Comparison of ENCODE assay signal across 8 cellular contexts in the genomic region with DNA sequence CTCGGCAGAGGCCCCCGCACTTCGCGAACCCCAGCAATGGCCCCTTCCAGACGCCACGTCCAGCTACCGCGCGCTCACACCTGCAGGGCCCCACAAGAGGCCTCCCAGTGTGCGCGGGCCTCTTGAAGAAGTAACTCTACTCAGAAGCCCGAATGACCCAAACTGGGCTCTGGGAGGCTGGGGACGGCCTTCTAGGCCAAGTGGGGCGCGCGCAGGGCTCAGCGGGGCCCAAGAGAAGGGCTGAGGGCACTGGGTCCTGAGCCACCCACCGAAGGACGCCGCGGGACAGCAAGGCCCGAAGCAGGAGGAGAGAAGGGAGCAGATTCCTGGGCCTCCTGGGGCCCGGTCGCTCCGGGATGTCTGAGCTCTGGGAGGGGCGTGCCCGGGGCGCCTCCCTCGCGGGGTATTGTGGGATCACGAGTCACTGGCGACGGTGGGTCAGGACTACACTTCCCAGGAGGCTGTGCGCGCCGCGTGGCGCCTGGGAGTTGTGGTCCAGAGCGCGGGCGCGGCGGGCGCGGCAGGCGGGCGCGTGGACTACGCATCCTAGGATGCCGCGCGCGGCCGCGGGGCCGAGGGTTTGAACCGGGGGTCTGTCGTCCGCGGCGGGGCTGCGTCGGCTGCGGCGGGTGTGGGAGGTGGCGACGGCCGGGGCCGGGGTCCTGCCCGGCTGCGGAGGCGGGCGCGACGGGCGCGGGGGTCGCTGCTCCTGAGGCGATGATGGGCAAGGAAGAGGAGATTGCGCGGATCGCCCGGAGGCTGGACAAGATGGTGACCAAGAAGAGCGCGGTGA. TPM values are rescaled to one million over a fixed set of nuclear protein-coding genes. Genes with fewer than 3 reads are reported as not detected.
DNase-seq lines count a peak whose midpoint lies in the region; ATAC-seq and TF ChIP-seq lines count a peak whose summit lies in the region.

A gene (plus strand): TSS at position 603 of the 793 bp plus-strand sequence. CDS start 115 bp downstream, at position 718.

- H3K27ac Mint-ChIP-seq in activated CD4-positive, alpha-beta T cell treated with anti-CD3 and anti-CD28 coated beads, Interleukin-2, amount 10 ng/mL, durations not matched to agents 24 days and 14 days: peak within 1 kb of the TSS; percentile 91

- H3K27ac ChIP-seq in colonic mucosa: peak within 1 kb of the TSS; percentile 71

- intact Hi-C loops in activated CD4-positive, alpha-beta T cell treated with anti-CD3 and anti-CD28 coated beads, Interleukin-2, amount 10 ng/mL, durations not matched to agents 24 days and 14 days (cut with micrococcal nuclease): loop anchor here (1.0 to 10.0 kb wide), 7 partner anchors 20 to 525 kb away; a partner anchor contains a TSS
- intact Hi-C loops in colonic mucosa (cut with DNase I): loop anchor here (5.0 kb wide), 1 partner anchor 80 kb away; a partner anchor contains a TSS

- peak; percentile 51 for ATAC-seq in HG03457 (IDR thresholded peaks at IDR 0.05; ENCODE audit: unreplicated experiment)

- no peaks in the 10 kb centered on the region for H3K27me3 ChIP-seq in colonic mucosa

- no peaks in the 10 kb centered on the region for H3K9me3 ChIP-seq in colonic mucosa

- no peaks in the 10 kb centered on the region for H3K9me3 Mint-ChIP-seq in activated CD4-positive, alpha-beta T cell treated with anti-CD3 and anti-CD28 coated beads, Interleukin-2, amount 10 ng/mL, durations not matched to agents 24 days and 14 days

- H3K4me1 Mint-ChIP-seq in activated CD4-positive, alpha-beta T cell treated with anti-CD3 and anti-CD28 coated beads, Interleukin-2, amount 10 ng/mL, durations not matched to agents 24 days and 14 days: peaks cover 54% of the 10 kb centered on the region

- peak; percentile 95 for DNase-seq in AG10803 (ENCODE audit: low read depth)
- peak; percentile 99 for DNase-seq in GM19238 (ENCODE audit: insufficient read length, low spot score)
- peak; percentile 69 for DNase-seq in NCI-H524 treated with DMSO at 0.1 percent for 48 hours (lab: John Stamatoyannopoulos, UW)
- DNase-seq in activated CD4-positive, alpha-beta T cell treated with anti-CD3 and anti-CD28 coated beads, Interleukin-2, amount 10 ng/mL, durations not matched to agents 24 days and 14 days: peak; percentile 99
- peak; percentile 97 for DNase-seq in colonic mucosa
- peak; percentile 99 for DNase-seq in left kidney (ENCODE audit: low read depth, low spot score)
- DNase-seq in stimulated activated CD4-positive, alpha-beta T cell treated with anti-CD3 and anti-CD28 coated beads, Interleukin-1b, Interleukin-23, amount 100 ng/mL, for 48 hours: peak; percentile 95

- peaks cover 5% of the 10 kb centered on the region for H3K4me1 ChIP-seq in colonic mucosa

- H3K4me3 Mint-ChIP-seq in activated CD4-positive, alpha-beta T cell treated with anti-CD3 and anti-CD28 coated beads, Interleukin-2, amount 10 ng/mL, durations not matched to agents 24 days and 14 days: peak within 1 kb of the TSS; percentile 95

- H3K4me3 ChIP-seq in AG10803 (ENCODE audit: low read length): peak within 1 kb of the TSS; percentile 83
- H3K4me3 ChIP-seq in colonic mucosa: peak within 1 kb of the TSS; percentile 76

- no peak for TF ChIP-seq CTCF in AG10803 (conservative IDR thresholded peaks at IDR 0.05; ENCODE audit: low read length)
- TF ChIP-seq CTCF in colonic mucosa (IDR thresholded peaks at IDR 0.05): no peak

- peaks cover 5% of the 10 kb centered on the region for H3K36me3 Mint-ChIP-seq in activated CD4-positive, alpha-beta T cell treated with anti-CD3 and anti-CD28 coated beads, Interleukin-2, amount 10 ng/mL, durations not matched to agents 24 days and 14 days (ENCODE audit: low read depth)

- no peaks in the 10 kb centered on the region for H3K36me3 ChIP-seq in colonic mucosa

- peak within 1 kb of the TSS; percentile 40 to 72 for H3K9ac ChIP-seq in colonic mucosa (ENCODE audit: low read depth in 2 of 2, low read length in 2 of 2)

- H3K27me3 Mint-ChIP-seq in activated CD4-positive, alpha-beta T cell treated with anti-CD3 and anti-CD28 coated beads, Interleukin-2, amount 10 ng/mL, durations not matched to agents 24 days and 14 days: no peaks in the 10 kb centered on the region

RNA-seq across cellular contexts. Expression of the gene that starts here (rescaled TPM):
- total RNA-seq in activated CD4-positive, alpha-beta T cell treated with anti-CD3 and anti-CD28 coated beads, Interleukin-2, amount 10 ng/mL, durations not matched to agents 24 days and 14 days: 35.4 and 36.8 TPM in 2 replicates
- total RNA-seq in colonic mucosa: 10 to 100 TPM in 1 of 2 donors, 1 to 10 TPM in 1; 7.3 to 11.8 TPM

Comparison
In these comparisons a context has a peak if more than half of its experiments do, and no peak if none do; other contexts are left out.
1. Peak in every context shown above with its lines: DNase-seq, ATAC-seq, H3K4me3 ChIP-seq and H3K27ac ChIP-seq.